8 cellular contexts compared by ENCODE assay signal in genomic region chr2:96305091-96305978, GRCh38. TPM values are rescaled to one million over a fixed set of nuclear protein-coding genes. Genes with fewer than 3 reads are reported as not detected.
DNase-seq lines count a peak whose midpoint lies in the region; TF ChIP-seq lines count a peak whose summit lies in the region.

SNRNP200 (minus strand) TSS chr2:96305546; CDS start chr2:96305437, 109 bp downstream.

- peak within 1 kb of the TSS; percentile 52 for H2AFZ ChIP-seq in neuron (ENCODE audit: low read depth, low read length)

- in situ Hi-C loops in SK-MEL-5 (cut with HindIII; ENCODE audit: low pct_unique_long_range_greater_than_20kb, low sequenced_read_pairs) = no loop called here

- peak; percentile 82 for TF ChIP-seq POLR2A in NB4 (IDR thresholded peaks at IDR 0.05; ENCODE audit: extremely low read depth, insufficient read length)

- DNase-seq in GM04503 (ENCODE audit: low read depth) (peak; percentile 36), HFF-Myc (ENCODE audit: extremely low read depth, low read depth) (peak; percentile 44), NB4 (ENCODE audit: low read depth) (peak; percentile 96), SK-MEL-5 (ENCODE audit: low read depth, low spot score) (peak; percentile 83), foreskin melanocyte (peak; percentile 78), stromal cell of bone marrow (ENCODE audit: low read depth) (peak; percentile 67)
- peak; percentile 76 to 89 (median 80) for DNase-seq in activated naive CD4-positive, alpha-beta T cell (lab: John Stamatoyannopoulos, UW)

- H3K36me3 ChIP-seq in neuron (ENCODE audit: insufficient read depth, low read length) = peaks cover 42% of the 10 kb centered on the region

- H3K4me3 ChIP-seq in HFF-Myc (replicated peaks; ENCODE audit: low read depth, low read length) = peak within 1 kb of the TSS; percentile 97
- H3K4me3 ChIP-seq in NB4 (ENCODE audit: low read depth, low read length) = peak within 1 kb of the TSS; percentile 76
- H3K4me3 ChIP-seq in neuron (ENCODE audit: low read length) = peak within 1 kb of the TSS; percentile 77

- H3K9me3 ChIP-seq in neuron (ENCODE audit: low read length) = no peaks in the 10 kb centered on the region

- TF ChIP-seq CTCF in HFF-Myc (IDR thresholded peaks at IDR 0.05; ENCODE audit: low read depth, low read length, missing control alignments) (no peak), NB4 (IDR thresholded peaks at IDR 0.05; ENCODE audit: low read depth, low read length) (no peak)

- no peaks in the 10 kb centered on the region for H3K27me3 ChIP-seq in neuron (ENCODE audit: insufficient read depth, low read length)

- H3K4me1 ChIP-seq in neuron (ENCODE audit: insufficient read depth, low read length) = peaks cover 16% of the 10 kb centered on the region

RNA-seq across cellular contexts. Expression of gene SNRNP200, which starts in this region (rescaled TPM):
- 28.0 and 32.8 TPM in 2 replicates for total RNA-seq in SK-MEL-5 (2014; rRNA removed; shearing (Covaris generic))
- 116 and 159 TPM in 2 replicates for polyA plus RNA-seq in SK-MEL-5 (2015; cell fraction: cytosol; rRNA removed)
- polyA plus RNA-seq in SK-MEL-5 (2015; cell fraction: nucleus; rRNA removed) = 196 and 221 TPM in 2 replicates

Comparison
In these comparisons a context has a peak if more than half of its experiments do, and no peak if none do; other contexts are left out.
1. Peak in every context shown above with its lines: DNase-seq and H3K4me3 ChIP-seq.
2. DNase-seq: peak in every context shown above with its lines; median percentile 96 in NB4; 83 in SK-MEL-5; 80 in activated naive CD4-positive, alpha-beta T cell; 78 in foreskin melanocyte; 67 in stromal cell of bone marrow; 44 in HFF-Myc; 36 in GM04503.